9 cellular contexts compared by ENCODE assay signal in the genomic region with DNA sequence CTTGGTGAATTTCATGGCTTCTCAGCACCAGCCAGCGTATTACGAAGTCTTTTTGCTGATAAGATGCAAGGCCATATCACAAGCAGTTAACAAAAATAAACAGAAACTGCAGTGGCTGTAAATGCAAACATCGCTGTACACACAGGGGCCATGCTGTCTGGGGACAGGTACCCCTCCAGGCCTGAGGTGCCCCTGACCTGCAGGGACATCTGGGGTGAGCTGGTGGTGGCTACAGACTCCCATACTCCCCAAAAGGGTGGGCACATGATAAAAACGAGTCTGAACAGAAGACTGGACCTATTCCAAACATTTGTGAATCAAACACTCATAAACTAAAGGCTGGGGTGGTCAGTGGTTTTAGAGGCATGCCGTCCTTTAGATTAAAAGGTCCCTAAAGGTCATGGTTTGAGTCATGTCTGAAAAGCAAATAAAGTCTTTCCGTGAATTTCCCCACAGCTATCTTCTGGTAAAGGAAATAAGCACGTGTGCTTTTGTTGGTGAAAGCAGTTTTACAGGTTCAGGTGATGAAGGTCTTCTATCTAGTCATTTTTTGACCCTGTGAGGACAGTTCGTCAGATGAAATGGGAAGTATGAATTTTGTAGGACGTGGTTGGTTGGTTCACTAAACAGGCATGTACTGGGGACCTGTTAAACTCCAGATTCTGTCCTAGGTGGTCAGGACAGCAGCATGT. TPM values are rescaled to one million over a fixed set of nuclear protein-coding genes. Genes with fewer than 3 reads are reported as not detected.
A peak's percentile ranks its signal among the peaks of the same experiment; 100 is the strongest.
DNase-seq lines count a peak whose midpoint lies in the region; ATAC-seq and TF ChIP-seq lines count a peak whose summit lies in the region.
"Had no signal": no experiment of that assay in that cellular context is flagged by ENCODE, and none has a peak within 500 bp of the region (broad histone marks: within the 10 kb centered on the region; RNA-seq: fewer than 3 reads in every experiment).

No MANE protein-coding gene starts in this region.

- H3K27ac ChIP-seq in CD4-positive, alpha-beta memory T cell (ENCODE audit: low read depth, low read length), result peak overlapping the region; percentile 28
- no peak overlapping the region for H3K27ac ChIP-seq in neural progenitor cell

- H3K36me3 Mint-ChIP-seq in CD4-positive, alpha-beta memory T cell, result peaks cover 6 to 32% of the 10 kb centered on the region in 2 donors
- peaks cover 1% of the 10 kb centered on the region for H3K36me3 Mint-ChIP-seq in neural progenitor cell

- intact Hi-C loops in CD4-positive, alpha-beta memory T cell (cut with micrococcal nuclease), result no loop called here

- no peaks in the 10 kb centered on the region for H3K9me3 Mint-ChIP-seq in CD4-positive, alpha-beta memory T cell
- H3K9me3 Mint-ChIP-seq in neural progenitor cell, result no peaks in the 10 kb centered on the region

- peak overlapping the region; percentile 51 to 92 (median 80) for H3K27ac Mint-ChIP-seq in CD4-positive, alpha-beta memory T cell
- H3K27ac Mint-ChIP-seq in neural progenitor cell, result no peak overlapping the region

- no peak for TF ChIP-seq CTCF in neural progenitor cell (IDR thresholded peaks at IDR 0.05)

- peaks cover 10% of the 10 kb centered on the region for H4K20me1 ChIP-seq in neural progenitor cell (ENCODE audit: low read depth)

- no peak overlapping the region for H3K9ac ChIP-seq in neural progenitor cell

- peaks cover 100% of the 10 kb centered on the region for H3K4me1 ChIP-seq in CD4-positive, alpha-beta memory T cell (ENCODE audit: insufficient read depth, low read length)
- peaks cover 13% of the 10 kb centered on the region for H3K4me1 ChIP-seq in neural progenitor cell

- DNase-seq in CD4-positive, alpha-beta memory T cell, result no peak
- peak; percentile 64 for DNase-seq in RPMI7951 (ENCODE audit: low read depth)
- peak; percentile 48 for DNase-seq in foreskin melanocyte
- no peak for DNase-seq in SKM-1 (lab: John Stamatoyannopoulos, UW; ENCODE audit: unreplicated experiment)
- DNase-seq in GM19238 (ENCODE audit: insufficient read length, low spot score), result no peak
- no peak for DNase-seq in neural progenitor cell (ENCODE audit: low spot score)
- DNase-seq: NCI-H1092 treated with DMSO at 0.1 percent for 48 hours had no signal

- peaks cover 3% of the 10 kb centered on the region for H3K36me3 ChIP-seq in CD4-positive, alpha-beta memory T cell (ENCODE audit: insufficient read depth, low read length)
- no peaks in the 10 kb centered on the region for H3K36me3 ChIP-seq in neural progenitor cell

- peak overlapping the region in 1 of 2 donors; percentile 1 for H3K4me3 ChIP-seq in CD4-positive, alpha-beta memory T cell (ENCODE audit: low read length in 2 of 2)
- H3K4me3 ChIP-seq in neural progenitor cell, result no peak overlapping the region

- ATAC-seq in GM21529 (IDR thresholded peaks at IDR 0.05; ENCODE audit: unreplicated experiment), result peak; percentile 50
- no peak for ATAC-seq in GM19455 (IDR thresholded peaks at IDR 0.05; ENCODE audit: unreplicated experiment)

- no peaks in the 10 kb centered on the region for H3K9me3 ChIP-seq in CD4-positive, alpha-beta memory T cell (ENCODE audit: control insufficient read depth in 1 of 2, low read length in 2 of 2)
- no peaks in the 10 kb centered on the region for H3K9me3 ChIP-seq in neural progenitor cell (ENCODE audit: low read depth)

- no peaks in the 10 kb centered on the region for H3F3A ChIP-seq in neural progenitor cell (ENCODE audit: low read depth)

- H3K4me1 Mint-ChIP-seq in CD4-positive, alpha-beta memory T cell, result peaks cover 64 to 95% (median 75%) of the 10 kb centered on the region in 4 donors
- peaks cover 24% of the 10 kb centered on the region for H3K4me1 Mint-ChIP-seq in neural progenitor cell

- CTCF ChIA-PET in CD4-positive, alpha-beta memory T cell (lab: Charles Lee; ENCODE audit: partially characterized antibody), result interaction anchor here (0.8 to 1.0 kb wide), 3 partner anchors 8 to 68 kb away, joined by 3 to 4 read pairs (median 3); no protein-coding TSS in a partner anchor

- POLR2A ChIA-PET in CD4-positive, alpha-beta memory T cell (lab: Charles Lee; ENCODE audit: partially characterized antibody), result interaction anchor here (1.0 to 1.7 kb wide), 3 partner anchors 10 to 36 kb away, joined by 3 to 5 read pairs (median 3); no protein-coding TSS in a partner anchor

- no peaks in the 10 kb centered on the region for H3K27me3 Mint-ChIP-seq in CD4-positive, alpha-beta memory T cell
- no peaks in the 10 kb centered on the region for H3K27me3 Mint-ChIP-seq in neural progenitor cell (ENCODE audit: insufficient read depth, low read depth)

- peak overlapping the region in 7 of 8 donors; percentile 36 to 71 (median 54) for H3K4me3 Mint-ChIP-seq in CD4-positive, alpha-beta memory T cell
- no peak overlapping the region for H3K4me3 Mint-ChIP-seq in neural progenitor cell

- H3K79me2 ChIP-seq in neural progenitor cell (ENCODE audit: low read depth), result peaks cover 9% of the 10 kb centered on the region

- no peak overlapping the region for H3K4me2 ChIP-seq in neural progenitor cell

- no peaks in the 10 kb centered on the region for H3K27me3 ChIP-seq in CD4-positive, alpha-beta memory T cell (ENCODE audit: insufficient read depth, low read length)
- H3K27me3 ChIP-seq in neural progenitor cell, result no peaks in the 10 kb centered on the region

- H2AFZ ChIP-seq in neural progenitor cell (replicated peaks), result no peak overlapping the region

RNA-seq across cellular contexts. Expression of gene TTC39C, which starts 36.8 kb away (rescaled TPM):
- 100 to 1,000 TPM; 168 to 180 TPM for total RNA-seq in CD4-positive, alpha-beta memory T cell
- polyA plus RNA-seq in CD4-positive, alpha-beta memory T cell, result 100 to 1,000 TPM; 134 to 165 TPM
- 18.1 and 19.0 TPM in 2 replicates for total RNA-seq in RPMI7951 (2014; rRNA removed; shearing (Covaris generic))
- total RNA-seq in neural progenitor cell (ENCODE audit: low replicate concordance), result 26.1 and 27.6 TPM in 2 replicates

Comparison
In these comparisons a context has a peak if more than half of its experiments do, and no peak if none do; other contexts are left out.
1. DNase-seq: peak in RPMI7951 (single experiment) and foreskin melanocyte (single experiment); none in CD4-positive, alpha-beta memory T cell (0 of 5), SKM-1 (single experiment), GM19238 (single experiment) and neural progenitor cell (single experiment).